In the genomic region with DNA sequence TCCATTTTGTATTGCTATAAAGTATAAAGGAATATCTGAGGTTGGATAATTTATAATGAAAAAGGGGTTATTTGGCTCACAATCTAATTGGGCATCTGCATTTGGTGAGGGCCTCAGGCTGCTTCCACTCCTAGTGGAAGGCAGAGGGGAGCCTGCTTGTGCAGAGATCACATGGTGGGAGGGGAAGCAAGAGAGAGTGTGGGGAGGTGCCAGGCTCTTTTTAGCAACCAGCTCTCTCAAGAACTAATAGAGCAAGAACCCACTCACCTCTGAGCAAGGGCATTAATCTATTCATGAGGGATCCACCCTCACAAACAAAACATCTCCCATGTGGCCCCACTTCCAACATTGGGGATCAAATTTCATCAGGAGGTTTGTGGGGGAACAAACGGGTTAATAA, we compare ENCODE assay signal across 15 cellular contexts.
DNase-seq lines count a peak whose midpoint lies in the region; ATAC-seq and TF ChIP-seq lines count a peak whose summit lies in the region.
"Had no signal": no experiment of that assay in that cellular context is flagged by ENCODE, and none has a peak within 500 bp of the region (broad histone marks: within the 10 kb centered on the region; RNA-seq: fewer than 3 reads in every experiment).

No MANE protein-coding gene starts in this region.

- intact Hi-C loops in heart right ventricle (cut with DNase I) (loop anchor here in 2 of 10 donors (1.0 kb wide), 1 partner anchor 17 kb away; no protein-coding TSS in a partner anchor), gastrocnemius medialis (cut with DNase I; ENCODE audit: low total_unique reads) (no loop called here)

- H3K27ac ChIP-seq in RWPE1, result 0 out of 2 replicates have a peak overlapping the region, but pooled peaks have one; percentile 8
- peak overlapping the region in 7 of 10 donors; percentile 17 to 67 (median 42) for H3K27ac ChIP-seq in heart right ventricle
- peak overlapping the region; percentile 34 to 70 (median 38) for H3K27ac ChIP-seq in gastrocnemius medialis
- H3K27ac ChIP-seq: BLaER1, KMS-11 had no signal

- peak overlapping the region; percentile 34 for H3K27ac Mint-ChIP-seq in T-helper 1 cell treated with Interleukin-12 subunit alpha and Interleukin-12 subunit beta and Interleukin-4 antibody, amounts not matched to agents 30 μg/mL and 1 μg/mL, for 36 hours
- H3K27ac Mint-ChIP-seq in HFFc6, result no peak overlapping the region; the same call in 1 of the 2 replicates

- POLR2A ChIA-PET in RWPE1 (lab: Yijun Ruan, JAX; ENCODE audit: low non-redundant PET), result no interaction called here

- DNase-seq in T-helper 1 cell (no peak), RWPE1 (ENCODE audit: low spot score) (no peak), heart right ventricle (no peak), gastrocnemius medialis (peak in 1 of 2 donors; percentile 26), DMS153 treated with DMSO at 0.1 percent for 48 hours (lab: John Stamatoyannopoulos, UW; ENCODE audit: unreplicated experiment) (no peak), NK-92 (lab: John Stamatoyannopoulos, UW; ENCODE audit: unreplicated experiment) (no peak), HFFc6 (no peak)
- DNase-seq: NCI-H1436, NCI-H2029, NCI-H524, SHP77 had no signal

- H3K4me1 ChIP-seq in heart right ventricle (peaks cover 0 to 12% (median 0%) of the 10 kb centered on the region in 9 donors), gastrocnemius medialis (peaks cover 2 to 7% of the 10 kb centered on the region in 2 donors)
- H3K4me1 ChIP-seq: BLaER1 had no signal

- no peak for TF ChIP-seq POLR2A in gastrocnemius medialis (IDR thresholded peaks at IDR 0.05)

- ATAC-seq in heart right ventricle, result peak; percentile 55 to 80 (median 68)
- peak in 1 of 2 donors; percentile 50 for ATAC-seq in gastrocnemius medialis
- ATAC-seq: Panc1 had no signal

- H3K4me3 ChIP-seq in heart right ventricle (no peak overlapping the region), gastrocnemius medialis (no peak overlapping the region)
- H3K4me3 ChIP-seq: BLaER1 had no signal

- H3K4me3 Mint-ChIP-seq in T-helper 1 cell treated with Interleukin-12 subunit alpha and Interleukin-12 subunit beta and Interleukin-4 antibody, amounts not matched to agents 30 μg/mL and 1 μg/mL, for 36 hours, result no peak overlapping the region
- H3K4me3 Mint-ChIP-seq in HFFc6, result no peak overlapping the region

- peaks cover 50% of the 10 kb centered on the region for H3K36me3 Mint-ChIP-seq in T-helper 1 cell treated with Interleukin-12 subunit alpha and Interleukin-12 subunit beta and Interleukin-4 antibody, amounts not matched to agents 30 μg/mL and 1 μg/mL, for 36 hours (ENCODE audit: low read depth)
- H3K36me3 Mint-ChIP-seq in HFFc6 (ENCODE audit: low read depth), result peaks cover 15% of the 10 kb centered on the region

- H3K36me3 ChIP-seq in heart right ventricle (peaks cover 0 to 81% (median 45%) of the 10 kb centered on the region in 9 donors), gastrocnemius medialis (peaks cover 0 to 51% of the 10 kb centered on the region in 2 donors)

- no peaks in the 10 kb centered on the region for H3K27me3 ChIP-seq in heart right ventricle
- H3K27me3 ChIP-seq in gastrocnemius medialis, result no peaks in the 10 kb centered on the region
- H3K27me3 ChIP-seq: BLaER1 had no signal

- TF ChIP-seq CTCF in RWPE1 (conservative IDR thresholded peaks at IDR 0.05; ENCODE audit: low read depth) (no peak), heart right ventricle (IDR thresholded peaks at IDR 0.05) (no peak), gastrocnemius medialis (IDR thresholded peaks at IDR 0.05 in 4 of 5, conservative IDR thresholded peaks at IDR 0.05 in 1 of 5) (no peak), HFFc6 (IDR thresholded peaks at IDR 0.05) (no peak)

- H3K27me3 Mint-ChIP-seq in T-helper 1 cell treated with Interleukin-12 subunit alpha and Interleukin-12 subunit beta and Interleukin-4 antibody, amounts not matched to agents 30 μg/mL and 1 μg/mL, for 36 hours (ENCODE audit: low read depth), result no peaks in the 10 kb centered on the region
- H3K27me3 Mint-ChIP-seq in HFFc6 (ENCODE audit: insufficient read depth), result peaks cover 2% of the 10 kb centered on the region

- no peaks in the 10 kb centered on the region for H3K9me3 ChIP-seq in heart right ventricle
- H3K9me3 ChIP-seq in gastrocnemius medialis, result no peaks in the 10 kb centered on the region
- H3K9me3 ChIP-seq: BLaER1 had no signal

- whole genome bisulfite sequencing in heart right ventricle, 2 donors, result 79 to 83% methylated on average over 1 of the region's 1 CpG

- in situ Hi-C loops in gastrocnemius medialis (cut with MboI; ENCODE audit: low sequenced_read_pairs in 4 of 4), result no loop called here

- H3K9me3 Mint-ChIP-seq in T-helper 1 cell treated with Interleukin-12 subunit alpha and Interleukin-12 subunit beta and Interleukin-4 antibody, amounts not matched to agents 30 μg/mL and 1 μg/mL, for 36 hours, result no peaks in the 10 kb centered on the region
- H3K9me3 Mint-ChIP-seq in HFFc6, result no peaks in the 10 kb centered on the region

- CTCF ChIA-PET in RWPE1 (lab: Yijun Ruan, JAX), result no interaction called here

- H3K4me1 Mint-ChIP-seq in T-helper 1 cell treated with Interleukin-12 subunit alpha and Interleukin-12 subunit beta and Interleukin-4 antibody, amounts not matched to agents 30 μg/mL and 1 μg/mL, for 36 hours (ENCODE audit: low read depth), result peaks cover 9% of the 10 kb centered on the region
- peaks cover 2% of the 10 kb centered on the region; the same call in 1 of the 2 replicates for H3K4me1 Mint-ChIP-seq in HFFc6 (ENCODE audit: low read depth)
